8 cellular contexts compared by ENCODE assay signal in the genomic region with DNA sequence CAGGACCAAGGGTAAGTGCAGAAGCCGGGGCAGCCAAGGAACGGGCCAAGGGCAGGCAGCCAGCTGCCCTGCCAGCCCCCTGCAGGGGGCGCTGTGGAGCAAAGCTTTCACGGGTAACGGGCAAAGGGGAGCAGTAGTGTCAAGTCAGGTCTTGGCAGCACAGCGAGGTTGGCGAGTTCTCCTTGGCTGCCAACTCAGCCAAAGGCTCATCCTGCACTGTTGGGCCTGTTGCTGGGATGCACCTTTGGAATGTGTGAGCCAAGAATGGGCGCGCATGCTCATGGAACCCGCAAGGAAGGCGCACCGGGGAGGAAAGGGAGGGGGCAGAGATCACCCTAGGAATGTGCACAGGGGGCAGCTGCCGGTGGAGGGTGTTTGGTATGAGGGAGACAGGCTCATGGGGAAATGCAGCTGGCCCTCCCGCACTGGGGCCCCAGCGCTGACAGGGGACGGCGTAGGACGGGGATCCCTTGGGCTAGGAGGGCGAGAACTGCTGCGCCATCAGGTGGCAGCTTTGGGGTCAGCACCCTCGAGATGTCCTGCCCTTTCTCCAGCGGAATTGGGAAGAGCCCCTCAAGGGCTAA.
DNase-seq lines count a peak whose midpoint lies in the region; ATAC-seq and TF ChIP-seq lines count a peak whose summit lies in the region.

No MANE protein-coding gene starts in this region.

- no peaks in the 10 kb centered on the region for H4K20me1 ChIP-seq in HCT116 (ENCODE audit: insufficient read depth)

- H3K9me3 ChIP-seq in HCT116 (ENCODE audit: control insufficient read depth in 1 of 2, insufficient read depth in 1 of 2, low read depth in 1 of 2, low read length in 2 of 2) = no peaks in the 10 kb centered on the region

- RAD21 ChIA-PET in HCT116 (lab: Charles Lee; ENCODE audit: low non-redundant PET in 1 of 2, low total read pairs in 2 of 2, uncharacterized antibody in 2 of 2, unreplicated experiment in 2 of 2) = no interaction called here

- peak overlapping the region; percentile 73 for H3K4me3 Mint-ChIP-seq in activated T-helper 17 cell treated with anti-CD3 and anti-CD28 coated beads, Interleukin-2, amount 50 U/mL, for 72 hours
- H3K4me3 Mint-ChIP-seq in progenitor cell of endocrine pancreas (ENCODE audit: low read depth) = peak overlapping the region; percentile 61

- DNase-seq in GM03348 (ENCODE audit: low spot score) (peak; percentile 18), HCT116 (ENCODE audit: low read depth, low spot score) (peak; percentile 28), NOMO-1 treated with DMSO at 0.1 percent for 48 hours (lab: John Stamatoyannopoulos, UW; ENCODE audit: unreplicated experiment) (peak; percentile 52), foreskin keratinocyte (peak in 1 of 2 donors; percentile 47), progenitor cell of endocrine pancreas (ENCODE audit: low spot score, unreplicated experiment) (peak; percentile 45), HPDE6-E6E7 (ENCODE audit: extremely low spot score) (no peak)

- H3K4me3 ChIP-seq in HCT116 (replicated peaks in 1 of 2; ENCODE audit: low read depth in 1 of 2, low read length in 2 of 2) = no peak overlapping the region

- no peak overlapping the region for H2AFZ ChIP-seq in HCT116 (ENCODE audit: low read depth, low read length, poor library complexity, severe bottlenecking)

- CTCF ChIA-PET in HCT116 (lab: Charles Lee) = interaction anchor here (0.6 to 1.4 kb wide), 4 partner anchors 11 to 237 kb away, joined by 3 to 6 read pairs (median 4); no protein-coding TSS in a partner anchor

- no peaks in the 10 kb centered on the region for H3K9me3 Mint-ChIP-seq in activated T-helper 17 cell treated with anti-CD3 and anti-CD28 coated beads, Interleukin-2, amount 50 U/mL, for 72 hours
- no peaks in the 10 kb centered on the region for H3K9me3 Mint-ChIP-seq in progenitor cell of endocrine pancreas (ENCODE audit: low read depth)

- H3K9ac ChIP-seq in HCT116 (ENCODE audit: low read length) = no peak overlapping the region

- H3K27ac ChIP-seq in HCT116 (ENCODE audit: low read depth, low read length) (no peak overlapping the region), foreskin keratinocyte (no peak overlapping the region)

- H3K4me1 ChIP-seq in HCT116 (ENCODE audit: control insufficient read depth in 1 of 2, insufficient read depth in 2 of 2, low read length in 2 of 2) (peaks cover 0 to 2% of the 10 kb centered on the region in 2 experiments; a peak in 1 of 4 replicates), foreskin keratinocyte (no peaks in the 10 kb centered on the region)

- H3K4me1 Mint-ChIP-seq in activated T-helper 17 cell treated with anti-CD3 and anti-CD28 coated beads, Interleukin-2, amount 50 U/mL, for 72 hours = peaks cover 4% of the 10 kb centered on the region
- H3K4me1 Mint-ChIP-seq in progenitor cell of endocrine pancreas (ENCODE audit: low read depth) = peaks cover 1% of the 10 kb centered on the region

- peak; percentile 6; the same call in 1 of the 2 replicates for TF ChIP-seq RAD21 in HCT116 (IDR thresholded peaks at IDR 0.05; ENCODE audit: low read depth)

- TF ChIP-seq POLR2A in HCT116 (IDR thresholded peaks at IDR 0.05; ENCODE audit: borderline replicate concordance, extremely low read depth, insufficient read depth, insufficient read length) = no peak

- TF ChIP-seq CTCF in HCT116 (IDR thresholded peaks at IDR 0.05 in 2 of 3, conservative IDR thresholded peaks at IDR 0.05 in 1 of 3; ENCODE audit: borderline replicate concordance in 1 of 3, insufficient read depth in 1 of 3, low read depth in 2 of 3, low read length in 2 of 3) = peak; percentile 57 to 96 (median 95); a peak in 5 of 6 replicates
- TF ChIP-seq CTCF in foreskin keratinocyte (conservative IDR thresholded peaks at IDR 0.05) = peak; percentile 70
- TF ChIP-seq CTCF in progenitor cell of endocrine pancreas (IDR thresholded peaks at IDR 0.05; ENCODE audit: unreplicated experiment) = peak; percentile 73

- BruUV-seq in HCT116 (replicated peaks; lab: Mats Ljungman, UMichigan) = no TSS peak

- intact Hi-C loops in HCT116 (cut with micrococcal nuclease) = loop anchor here (10.0 kb wide), 1 partner anchor 702 kb away; no protein-coding TSS in a partner anchor

- H3K9me2 ChIP-seq in HCT116 (ENCODE audit: insufficient read depth) = no peaks in the 10 kb centered on the region

- H3K36me3 ChIP-seq in HCT116 (ENCODE audit: control insufficient read depth in 1 of 2, insufficient read depth in 2 of 2, low read length in 2 of 2) = no peaks in the 10 kb centered on the region

- POLR2A ChIA-PET in HCT116 (lab: Charles Lee) = no interaction called here

- no peaks in the 10 kb centered on the region for H3K79me2 ChIP-seq in HCT116 (ENCODE audit: insufficient read depth, low read length)

- no peaks in the 10 kb centered on the region for H3K36me3 Mint-ChIP-seq in activated T-helper 17 cell treated with anti-CD3 and anti-CD28 coated beads, Interleukin-2, amount 50 U/mL, for 72 hours (ENCODE audit: low read depth)
- no peaks in the 10 kb centered on the region for H3K36me3 Mint-ChIP-seq in progenitor cell of endocrine pancreas (ENCODE audit: insufficient read depth)

- H3K27ac Mint-ChIP-seq in activated T-helper 17 cell treated with anti-CD3 and anti-CD28 coated beads, Interleukin-2, amount 50 U/mL, for 72 hours = no peak overlapping the region
- no peak overlapping the region for H3K27ac Mint-ChIP-seq in progenitor cell of endocrine pancreas

- ATAC-seq in HCT116 (peak; percentile 93), foreskin keratinocyte (peak; percentile 80), HG03095 (IDR thresholded peaks at IDR 0.05; ENCODE audit: unreplicated experiment) (no peak)
- peak; percentile 85 for ATAC-seq in activated T-helper 17 cell treated with anti-CD3 and anti-CD28 coated beads, Interleukin-2, amount 50 U/mL, for 72 hours (replicated peaks)

- H3K27me3 ChIP-seq in HCT116 (ENCODE audit: insufficient read depth, low read length) (peaks cover 20% of the 10 kb centered on the region; the same call in 1 of the 2 replicates), foreskin keratinocyte (peaks cover 21% of the 10 kb centered on the region)

- H3K27me3 Mint-ChIP-seq in activated T-helper 17 cell treated with anti-CD3 and anti-CD28 coated beads, Interleukin-2, amount 50 U/mL, for 72 hours = peaks cover 27% of the 10 kb centered on the region
- H3K27me3 Mint-ChIP-seq in progenitor cell of endocrine pancreas = peaks cover 66% of the 10 kb centered on the region

- 0 out of 2 replicates have a peak overlapping the region, but pooled peaks have one; percentile 23 for H3K4me2 ChIP-seq in HCT116 (ENCODE audit: low read length)

TF ChIP-seq in HCT116, 20 proteins besides CTCF, POLR2A, EP300 and RAD21 (continues in another document):
- TF ChIP-seq TCF7L2 (IDR thresholded peaks at IDR 0.05; ENCODE audit: borderline replicate concordance, extremely low read depth, insufficient read depth, insufficient read length) (no peak), ATF3 (IDR thresholded peaks at IDR 0.05) (no peak), FOSL1 (IDR thresholded peaks at IDR 0.05; ENCODE audit: low read depth) (no peak), CBX3 (IDR thresholded peaks at IDR 0.05; ENCODE audit: low read depth) (no peak), EGR1 (IDR thresholded peaks at IDR 0.05; ENCODE audit: low read depth) (no peak), JUND (IDR thresholded peaks at IDR 0.05) (no peak), EZH2 (IDR thresholded peaks at IDR 0.05) (no peak), REST (IDR thresholded peaks at IDR 0.05; ENCODE audit: low read depth) (no peak), EZH2phosphoT487 (IDR thresholded peaks at IDR 0.05; ENCODE audit: borderline replicate concordance) (no peak)
- TF ChIP-seq, protein P1, sequence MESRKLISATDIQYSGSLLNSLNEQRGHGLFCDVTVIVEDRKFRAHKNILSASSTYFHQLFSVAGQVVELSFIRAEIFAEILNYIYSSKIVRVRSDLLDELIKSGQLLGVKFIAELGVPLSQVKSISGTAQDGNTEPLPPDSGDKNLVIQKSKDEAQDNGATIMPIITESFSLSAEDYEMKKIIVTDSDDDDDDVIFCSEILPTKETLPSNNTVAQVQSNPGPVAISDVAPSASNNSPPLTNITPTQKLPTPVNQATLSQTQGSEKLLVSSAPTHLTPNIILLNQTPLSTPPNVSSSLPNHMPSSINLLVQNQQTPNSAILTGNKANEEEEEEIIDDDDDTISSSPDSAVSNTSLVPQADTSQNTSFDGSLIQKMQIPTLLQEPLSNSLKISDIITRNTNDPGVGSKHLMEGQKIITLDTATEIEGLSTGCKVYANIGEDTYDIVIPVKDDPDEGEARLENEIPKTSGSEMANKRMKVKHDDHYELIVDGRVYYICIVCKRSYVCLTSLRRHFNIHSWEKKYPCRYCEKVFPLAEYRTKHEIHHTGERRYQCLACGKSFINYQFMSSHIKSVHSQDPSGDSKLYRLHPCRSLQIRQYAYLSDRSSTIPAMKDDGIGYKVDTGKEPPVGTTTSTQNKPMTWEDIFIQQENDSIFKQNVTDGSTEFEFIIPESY (IDR thresholded peaks at IDR 0.05; ENCODE audit: extremely low read depth, insufficient replicate concordance, low read length) = no peak
